ENCODE assay signal across 16 cellular contexts in the genomic region with DNA sequence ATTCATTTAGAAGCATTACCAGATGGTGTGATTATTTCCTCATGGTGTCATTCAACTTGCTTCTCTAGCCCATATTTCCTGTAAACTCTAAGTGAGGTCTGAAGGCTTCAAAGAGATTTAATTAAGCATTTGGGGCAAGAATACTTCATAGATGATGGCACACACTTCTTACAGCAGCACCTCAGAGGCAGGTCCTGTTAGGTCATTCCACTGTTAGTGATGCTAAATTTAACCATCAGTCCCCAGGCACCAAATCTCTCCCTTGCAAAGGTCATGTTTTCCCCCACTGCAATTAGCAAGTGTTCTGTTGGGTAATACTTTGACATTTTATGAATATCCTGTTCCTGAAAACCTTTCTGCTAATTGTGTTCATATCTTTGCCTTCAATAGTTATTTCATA.
"Had no signal": no experiment of that assay in that cellular context is flagged by ENCODE, and none has a peak within 500 bp of the region (broad histone marks: within the 10 kb centered on the region; RNA-seq: fewer than 3 reads in every experiment).

No MANE protein-coding gene starts in this region.

- H3K36me3 ChIP-seq: colonic mucosa had no signal

- H3K9me3 ChIP-seq: colonic mucosa, left lung had no signal

- H3K4me1 ChIP-seq: colonic mucosa, left lung, parathyroid adenoma had no signal

- H3K27me3 ChIP-seq: colonic mucosa, left lung had no signal

- FAIRE-seq: bronchial epithelial cell, urothelium cell line had no signal

- H2AFZ ChIP-seq: parathyroid adenoma had no signal

- H3K4me3 ChIP-seq: colonic mucosa, left lung, skin epidermis had no signal

- H3K27ac ChIP-seq: colonic mucosa, left lung, parathyroid adenoma, skin epidermis had no signal

- DNase-seq: activated CD4-positive, alpha-beta T cell treated with anti-CD3 and anti-CD28 coated beads, Interleukin-2, amount 50 U/mL, for 4 hours; activated CD4-positive, CD25-positive, alpha-beta regulatory T cell; activated gamma-delta T cell treated with Interleukin-2 at 50 U/mL for 16 hours; activated naive CD8-positive, alpha-beta T cell treated with anti-CD3 and anti-CD28 coated beads for 36 hours; activated T-cell treated with anti-CD3 and anti-CD28 coated beads, Interleukin-2, amount 50 U/mL, for 24 hours; anterior cingulate cortex; colonic mucosa; foreskin melanocyte; head of caudate nucleus; islet precursor cell; left lung; mesenchymal stem cell had no signal

- ATAC-seq: left lung had no signal

- H3K9ac ChIP-seq: parathyroid adenoma had no signal
